Comparison of ENCODE assay signal across 3 cellular contexts in genomic region chr5:11925701-11926100, GRCh38.
"Had no signal": no experiment of that assay in that cellular context is flagged by ENCODE, and none has a peak within 500 bp of the region (broad histone marks: within the 10 kb centered on the region; RNA-seq: fewer than 3 reads in every experiment).

No MANE protein-coding gene starts in this region.

- H3K4me3 ChIP-seq: GM12878 had no signal

- ATAC-seq: GM12878 had no signal

- DNase-seq: GDM1, GF-D8 had no signal
